In genomic region chr2:42241517-42241916, GRCh38 we compare ENCODE assay signal across 18 cellular contexts.
DNase-seq lines count a peak whose midpoint lies in the region; ATAC-seq, FAIRE-seq and TF ChIP-seq lines count a peak whose summit lies in the region.
"Had no signal": no experiment of that assay in that cellular context is flagged by ENCODE, and none has a peak within 500 bp of the region (broad histone marks: within the 10 kb centered on the region; RNA-seq: fewer than 3 reads in every experiment).

No MANE protein-coding gene starts in this region.

- no peaks in the 10 kb centered on the region for H3K27me3 Mint-ChIP-seq in activated T-helper 17 cell treated with anti-CD3 and anti-CD28 coated beads, Interleukin-2, amount 50 U/mL, for 72 hours
- no peaks in the 10 kb centered on the region for H3K27me3 Mint-ChIP-seq in naive thymus-derived CD4-positive, alpha-beta T cell
- H3K27me3 Mint-ChIP-seq: CD8-positive, alpha-beta memory T cell had no signal

- H3K4me3 ChIP-seq in cardiac muscle cell, result no peak overlapping the region
- H3K4me3 ChIP-seq in heart right ventricle, result no peak overlapping the region
- H3K4me3 ChIP-seq in naive thymus-derived CD4-positive, alpha-beta T cell (ENCODE audit: low read length), result no peak overlapping the region
- H3K4me3 ChIP-seq: SK-N-MC had no signal

- intact Hi-C loops in heart right ventricle (cut with DNase I), result loop anchor here in 1 of 10 donors (5.0 kb wide), 1 partner anchor 144 kb away; no protein-coding TSS in a partner anchor
- intact Hi-C loops in naive thymus-derived CD4-positive, alpha-beta T cell (cut with micrococcal nuclease), result no loop called here

- H3K27ac Mint-ChIP-seq in activated T-helper 17 cell treated with anti-CD3 and anti-CD28 coated beads, Interleukin-2, amount 50 U/mL, for 72 hours, result peak overlapping the region; percentile 40
- peak overlapping the region in 6 of 9 donors; percentile 1 to 66 (median 48) for H3K27ac Mint-ChIP-seq in naive thymus-derived CD4-positive, alpha-beta T cell
- H3K27ac Mint-ChIP-seq: HFFc6 had no signal

- H3K27me3 ChIP-seq in cardiac muscle cell (no peaks in the 10 kb centered on the region), heart right ventricle (no peaks in the 10 kb centered on the region)
- no peaks in the 10 kb centered on the region for H3K27me3 ChIP-seq in naive thymus-derived CD4-positive, alpha-beta T cell (ENCODE audit: control insufficient read depth in 2 of 2, insufficient read depth in 2 of 2, low read length in 2 of 2)

- H3K4me3 Mint-ChIP-seq in activated T-helper 17 cell treated with anti-CD3 and anti-CD28 coated beads, Interleukin-2, amount 50 U/mL, for 72 hours, result no peak overlapping the region
- peak overlapping the region in 2 of 10 donors; percentile 3 to 26 for H3K4me3 Mint-ChIP-seq in naive thymus-derived CD4-positive, alpha-beta T cell
- H3K4me3 Mint-ChIP-seq: HFFc6 had no signal

- CTCF ChIA-PET in naive thymus-derived CD4-positive, alpha-beta T cell (lab: Charles Lee), result interaction anchor here (0.7 to 1.1 kb wide), 3 partner anchors 13 to 146 kb away, joined by 3 to 4 read pairs (median 4); no protein-coding TSS in a partner anchor

- no peak for DNase-seq in cardiac muscle cell (ENCODE audit: low read depth in 1 of 2, low spot score in 1 of 2)
- no peak for DNase-seq in heart right ventricle
- DNase-seq in naive thymus-derived CD4-positive, alpha-beta T cell, result no peak
- no peak for DNase-seq in urothelium cell line (ENCODE audit: low spot score)
- DNase-seq in AML-193 (lab: John Stamatoyannopoulos, UW), result no peak
- DNase-seq in AG08395 (ENCODE audit: low spot score), result no peak
- no peak for DNase-seq in Kasumi-1 (lab: John Stamatoyannopoulos, UW)
- DNase-seq: CD8-positive, alpha-beta memory T cell; HFFc6; KG1; NCI-H1092; NCI-H1694; NCI-H2107; NCI-H345; NCI-H69 had no signal

- H3K27ac ChIP-seq in cardiac muscle cell (peak overlapping the region; percentile 13), heart right ventricle (peak overlapping the region in 1 of 10 donors; percentile 7)
- H3K27ac ChIP-seq in naive thymus-derived CD4-positive, alpha-beta T cell (ENCODE audit: low read depth, low read length), result no peak overlapping the region
- H3K27ac ChIP-seq: SK-N-MC had no signal

- WGBS in heart right ventricle, 2 donors, result 61 to 64% methylated on average over 4 of the region's 4 CpGs

- FAIRE-seq in urothelium cell line (lab: Jason Lieb, UNC), result no peak
- FAIRE-seq: H1 had no signal

- POLR2A ChIA-PET in naive thymus-derived CD4-positive, alpha-beta T cell (lab: Charles Lee), result interaction anchor here (0.5 to 1.0 kb wide), 3 partner anchors 8 to 142 kb away, joined by 3 to 4 read pairs (median 3); no protein-coding TSS in a partner anchor

- H3K36me3 Mint-ChIP-seq in activated T-helper 17 cell treated with anti-CD3 and anti-CD28 coated beads, Interleukin-2, amount 50 U/mL, for 72 hours (ENCODE audit: low read depth), result peaks cover 20% of the 10 kb centered on the region
- H3K36me3 Mint-ChIP-seq in naive thymus-derived CD4-positive, alpha-beta T cell, result peaks cover 5 to 18% (median 13%) of the 10 kb centered on the region in 5 donors

- no peaks in the 10 kb centered on the region for H3K9me3 Mint-ChIP-seq in activated T-helper 17 cell treated with anti-CD3 and anti-CD28 coated beads, Interleukin-2, amount 50 U/mL, for 72 hours
- H3K9me3 Mint-ChIP-seq in naive thymus-derived CD4-positive, alpha-beta T cell, result no peaks in the 10 kb centered on the region
- H3K9me3 Mint-ChIP-seq: CD8-positive, alpha-beta memory T cell; HFFc6 had no signal

- TF ChIP-seq CTCF in cardiac muscle cell (IDR thresholded peaks at IDR 0.05; ENCODE audit: low read depth, low read length), result no peak
- no peak for TF ChIP-seq CTCF in heart right ventricle (IDR thresholded peaks at IDR 0.05)

- peaks cover 46% of the 10 kb centered on the region for H3K4me1 Mint-ChIP-seq in activated T-helper 17 cell treated with anti-CD3 and anti-CD28 coated beads, Interleukin-2, amount 50 U/mL, for 72 hours
- peaks cover 22 to 85% (median 84%) of the 10 kb centered on the region in 7 donors for H3K4me1 Mint-ChIP-seq in naive thymus-derived CD4-positive, alpha-beta T cell

- ATAC-seq in heart right ventricle, result no peak
- no peak for ATAC-seq in activated T-helper 17 cell treated with anti-CD3 and anti-CD28 coated beads, Interleukin-2, amount 50 U/mL, for 72 hours (replicated peaks)
- ATAC-seq in naive thymus-derived CD4-positive, alpha-beta T cell, result no peak

- peaks cover 11% of the 10 kb centered on the region for H3K4me1 ChIP-seq in cardiac muscle cell (ENCODE audit: low read depth)
- H3K4me1 ChIP-seq in heart right ventricle, result peaks cover 0 to 32% (median 6%) of the 10 kb centered on the region in 9 donors
- H3K4me1 ChIP-seq in naive thymus-derived CD4-positive, alpha-beta T cell (ENCODE audit: control insufficient read depth in 2 of 2, insufficient read depth in 2 of 2, low read length in 2 of 2), result peaks cover 31 to 36% of the 10 kb centered on the region in 2 donors

- H3K9me3 ChIP-seq in cardiac muscle cell (ENCODE audit: low read depth) (no peaks in the 10 kb centered on the region), heart right ventricle (no peaks in the 10 kb centered on the region)
- no peaks in the 10 kb centered on the region for H3K9me3 ChIP-seq in naive thymus-derived CD4-positive, alpha-beta T cell (ENCODE audit: control insufficient read depth in 2 of 3, low read length in 3 of 3)

- H3K36me3 ChIP-seq in cardiac muscle cell (no peaks in the 10 kb centered on the region), heart right ventricle (peaks cover 0 to 13% (median 0%) of the 10 kb centered on the region in 9 donors)
- H3K36me3 ChIP-seq in naive thymus-derived CD4-positive, alpha-beta T cell (ENCODE audit: control insufficient read depth in 2 of 3, insufficient read depth in 3 of 3, low read length in 3 of 3), result peaks cover 0 to 8% (median 0%) of the 10 kb centered on the region in 3 experiments
